1 cellular context compared by ENCODE assay signal in the genomic region with DNA sequence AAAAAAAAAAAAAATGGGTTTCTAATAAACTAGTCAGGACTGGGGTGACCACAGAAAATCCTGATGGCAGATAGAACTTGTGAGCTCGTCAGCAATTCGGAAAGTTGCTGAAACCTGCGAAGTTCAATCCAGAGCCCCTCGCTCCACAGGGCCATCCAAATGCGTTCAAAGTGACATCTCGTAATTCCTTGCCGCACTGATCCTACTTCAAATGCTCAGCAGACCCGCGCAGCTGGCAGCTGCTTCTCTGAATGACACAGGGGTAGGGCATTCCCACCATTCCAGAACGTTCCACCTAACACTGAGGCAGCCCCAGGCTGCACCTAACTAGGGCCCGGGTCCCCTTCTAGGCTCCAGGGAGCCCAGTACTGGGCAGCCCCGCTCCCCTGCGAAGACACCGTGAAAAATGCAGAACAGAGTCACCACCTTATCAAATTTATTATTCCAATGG.
TF ChIP-seq lines count a peak whose summit lies in the region.

No MANE protein-coding gene starts in this region.

TF ChIP-seq in WTC11, 78 proteins besides CTCF, POLR2A, EP300 and RAD21 (continued from another document):
- TF ChIP-seq, protein P1, sequence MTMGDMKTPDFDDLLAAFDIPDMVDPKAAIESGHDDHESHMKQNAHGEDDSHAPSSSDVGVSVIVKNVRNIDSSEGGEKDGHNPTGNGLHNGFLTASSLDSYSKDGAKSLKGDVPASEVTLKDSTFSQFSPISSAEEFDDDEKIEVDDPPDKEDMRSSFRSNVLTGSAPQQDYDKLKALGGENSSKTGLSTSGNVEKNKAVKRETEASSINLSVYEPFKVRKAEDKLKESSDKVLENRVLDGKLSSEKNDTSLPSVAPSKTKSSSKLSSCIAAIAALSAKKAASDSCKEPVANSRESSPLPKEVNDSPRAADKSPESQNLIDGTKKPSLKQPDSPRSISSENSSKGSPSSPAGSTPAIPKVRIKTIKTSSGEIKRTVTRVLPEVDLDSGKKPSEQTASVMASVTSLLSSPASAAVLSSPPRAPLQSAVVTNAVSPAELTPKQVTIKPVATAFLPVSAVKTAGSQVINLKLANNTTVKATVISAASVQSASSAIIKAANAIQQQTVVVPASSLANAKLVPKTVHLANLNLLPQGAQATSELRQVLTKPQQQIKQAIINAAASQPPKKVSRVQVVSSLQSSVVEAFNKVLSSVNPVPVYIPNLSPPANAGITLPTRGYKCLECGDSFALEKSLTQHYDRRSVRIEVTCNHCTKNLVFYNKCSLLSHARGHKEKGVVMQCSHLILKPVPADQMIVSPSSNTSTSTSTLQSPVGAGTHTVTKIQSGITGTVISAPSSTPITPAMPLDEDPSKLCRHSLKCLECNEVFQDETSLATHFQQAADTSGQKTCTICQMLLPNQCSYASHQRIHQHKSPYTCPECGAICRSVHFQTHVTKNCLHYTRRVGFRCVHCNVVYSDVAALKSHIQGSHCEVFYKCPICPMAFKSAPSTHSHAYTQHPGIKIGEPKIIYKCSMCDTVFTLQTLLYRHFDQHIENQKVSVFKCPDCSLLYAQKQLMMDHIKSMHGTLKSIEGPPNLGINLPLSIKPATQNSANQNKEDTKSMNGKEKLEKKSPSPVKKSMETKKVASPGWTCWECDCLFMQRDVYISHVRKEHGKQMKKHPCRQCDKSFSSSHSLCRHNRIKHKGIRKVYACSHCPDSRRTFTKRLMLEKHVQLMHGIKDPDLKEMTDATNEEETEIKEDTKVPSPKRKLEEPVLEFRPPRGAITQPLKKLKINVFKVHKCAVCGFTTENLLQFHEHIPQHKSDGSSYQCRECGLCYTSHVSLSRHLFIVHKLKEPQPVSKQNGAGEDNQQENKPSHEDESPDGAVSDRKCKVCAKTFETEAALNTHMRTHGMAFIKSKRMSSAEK (CRISPR knock-in tag; IDR thresholded peaks at IDR 0.05; ENCODE audit: borderline replicate concordance), result peak; percentile 76; the same call in 1 of the 2 replicates
- TF ChIP-seq SP1 (CRISPR knock-in tag; conservative IDR thresholded peaks at IDR 0.05), result no peak
- TF ChIP-seq, protein P2, sequence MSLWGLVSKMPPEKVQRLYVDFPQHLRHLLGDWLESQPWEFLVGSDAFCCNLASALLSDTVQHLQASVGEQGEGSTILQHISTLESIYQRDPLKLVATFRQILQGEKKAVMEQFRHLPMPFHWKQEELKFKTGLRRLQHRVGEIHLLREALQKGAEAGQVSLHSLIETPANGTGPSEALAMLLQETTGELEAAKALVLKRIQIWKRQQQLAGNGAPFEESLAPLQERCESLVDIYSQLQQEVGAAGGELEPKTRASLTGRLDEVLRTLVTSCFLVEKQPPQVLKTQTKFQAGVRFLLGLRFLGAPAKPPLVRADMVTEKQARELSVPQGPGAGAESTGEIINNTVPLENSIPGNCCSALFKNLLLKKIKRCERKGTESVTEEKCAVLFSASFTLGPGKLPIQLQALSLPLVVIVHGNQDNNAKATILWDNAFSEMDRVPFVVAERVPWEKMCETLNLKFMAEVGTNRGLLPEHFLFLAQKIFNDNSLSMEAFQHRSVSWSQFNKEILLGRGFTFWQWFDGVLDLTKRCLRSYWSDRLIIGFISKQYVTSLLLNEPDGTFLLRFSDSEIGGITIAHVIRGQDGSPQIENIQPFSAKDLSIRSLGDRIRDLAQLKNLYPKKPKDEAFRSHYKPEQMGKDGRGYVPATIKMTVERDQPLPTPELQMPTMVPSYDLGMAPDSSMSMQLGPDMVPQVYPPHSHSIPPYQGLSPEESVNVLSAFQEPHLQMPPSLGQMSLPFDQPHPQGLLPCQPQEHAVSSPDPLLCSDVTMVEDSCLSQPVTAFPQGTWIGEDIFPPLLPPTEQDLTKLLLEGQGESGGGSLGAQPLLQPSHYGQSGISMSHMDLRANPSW (CRISPR knock-in tag; conservative IDR thresholded peaks at IDR 0.05; ENCODE audit: low read depth), result no peak
- no peak for TF ChIP-seq ZBTB21 (CRISPR knock-in tag; IDR thresholded peaks at IDR 0.05; ENCODE audit: borderline replicate concordance)
- TF ChIP-seq, protein P3, sequence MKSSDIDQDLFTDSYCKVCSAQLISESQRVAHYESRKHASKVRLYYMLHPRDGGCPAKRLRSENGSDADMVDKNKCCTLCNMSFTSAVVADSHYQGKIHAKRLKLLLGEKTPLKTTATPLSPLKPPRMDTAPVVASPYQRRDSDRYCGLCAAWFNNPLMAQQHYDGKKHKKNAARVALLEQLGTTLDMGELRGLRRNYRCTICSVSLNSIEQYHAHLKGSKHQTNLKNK (CRISPR knock-in tag; IDR thresholded peaks at IDR 0.05), result 0 out of 2 replicates have a peak, but pooled peaks have one; percentile 20
- TF ChIP-seq CREM (CRISPR knock-in tag; IDR thresholded peaks at IDR 0.05), result no peak
- TF ChIP-seq TP53 (CRISPR knock-in tag; IDR thresholded peaks at IDR 0.05), result no peak
- TF ChIP-seq, protein P4, sequence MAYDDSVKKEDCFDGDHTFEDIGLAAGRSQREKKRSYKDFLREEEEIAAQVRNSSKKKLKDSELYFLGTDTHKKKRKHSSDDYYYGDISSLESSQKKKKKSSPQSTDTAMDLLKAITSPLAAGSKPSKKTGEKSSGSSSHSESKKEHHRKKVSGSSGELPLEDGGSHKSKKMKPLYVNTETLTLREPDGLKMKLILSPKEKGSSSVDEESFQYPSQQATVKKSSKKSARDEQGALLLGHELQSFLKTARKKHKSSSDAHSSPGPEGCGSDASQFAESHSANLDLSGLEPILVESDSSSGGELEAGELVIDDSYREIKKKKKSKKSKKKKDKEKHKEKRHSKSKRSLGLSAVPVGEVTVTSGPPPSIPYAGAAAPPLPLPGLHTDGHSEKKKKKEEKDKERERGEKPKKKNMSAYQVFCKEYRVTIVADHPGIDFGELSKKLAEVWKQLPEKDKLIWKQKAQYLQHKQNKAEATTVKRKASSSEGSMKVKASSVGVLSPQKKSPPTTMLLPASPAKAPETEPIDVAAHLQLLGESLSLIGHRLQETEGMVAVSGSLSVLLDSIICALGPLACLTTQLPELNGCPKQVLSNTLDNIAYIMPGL (CRISPR knock-in tag; IDR thresholded peaks at IDR 0.05), result no peak
- no peak for TF ChIP-seq NR2C2 (CRISPR knock-in tag; IDR thresholded peaks at IDR 0.05)
- TF ChIP-seq, protein P5, sequence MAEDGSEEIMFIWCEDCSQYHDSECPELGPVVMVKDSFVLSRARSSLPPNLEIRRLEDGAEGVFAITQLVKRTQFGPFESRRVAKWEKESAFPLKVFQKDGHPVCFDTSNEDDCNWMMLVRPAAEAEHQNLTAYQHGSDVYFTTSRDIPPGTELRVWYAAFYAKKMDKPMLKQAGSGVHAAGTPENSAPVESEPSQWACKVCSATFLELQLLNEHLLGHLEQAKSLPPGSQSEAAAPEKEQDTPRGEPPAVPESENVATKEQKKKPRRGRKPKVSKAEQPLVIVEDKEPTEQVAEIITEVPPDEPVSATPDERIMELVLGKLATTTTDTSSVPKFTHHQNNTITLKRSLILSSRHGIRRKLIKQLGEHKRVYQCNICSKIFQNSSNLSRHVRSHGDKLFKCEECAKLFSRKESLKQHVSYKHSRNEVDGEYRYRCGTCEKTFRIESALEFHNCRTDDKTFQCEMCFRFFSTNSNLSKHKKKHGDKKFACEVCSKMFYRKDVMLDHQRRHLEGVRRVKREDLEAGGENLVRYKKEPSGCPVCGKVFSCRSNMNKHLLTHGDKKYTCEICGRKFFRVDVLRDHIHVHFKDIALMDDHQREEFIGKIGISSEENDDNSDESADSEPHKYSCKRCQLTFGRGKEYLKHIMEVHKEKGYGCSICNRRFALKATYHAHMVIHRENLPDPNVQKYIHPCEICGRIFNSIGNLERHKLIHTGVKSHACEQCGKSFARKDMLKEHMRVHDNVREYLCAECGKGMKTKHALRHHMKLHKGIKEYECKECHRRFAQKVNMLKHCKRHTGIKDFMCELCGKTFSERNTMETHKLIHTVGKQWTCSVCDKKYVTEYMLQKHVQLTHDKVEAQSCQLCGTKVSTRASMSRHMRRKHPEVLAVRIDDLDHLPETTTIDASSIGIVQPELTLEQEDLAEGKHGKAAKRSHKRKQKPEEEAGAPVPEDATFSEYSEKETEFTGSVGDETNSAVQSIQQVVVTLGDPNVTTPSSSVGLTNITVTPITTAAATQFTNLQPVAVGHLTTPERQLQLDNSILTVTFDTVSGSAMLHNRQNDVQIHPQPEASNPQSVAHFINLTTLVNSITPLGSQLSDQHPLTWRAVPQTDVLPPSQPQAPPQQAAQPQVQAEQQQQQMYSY (CRISPR knock-in tag; IDR thresholded peaks at IDR 0.05), result no peak
- TF ChIP-seq NFATC4 (CRISPR knock-in tag; IDR thresholded peaks at IDR 0.05), result peak; percentile 85
- no peak for TF ChIP-seq NFE2L1 (CRISPR knock-in tag; IDR thresholded peaks at IDR 0.05)
- TF ChIP-seq, protein P6, sequence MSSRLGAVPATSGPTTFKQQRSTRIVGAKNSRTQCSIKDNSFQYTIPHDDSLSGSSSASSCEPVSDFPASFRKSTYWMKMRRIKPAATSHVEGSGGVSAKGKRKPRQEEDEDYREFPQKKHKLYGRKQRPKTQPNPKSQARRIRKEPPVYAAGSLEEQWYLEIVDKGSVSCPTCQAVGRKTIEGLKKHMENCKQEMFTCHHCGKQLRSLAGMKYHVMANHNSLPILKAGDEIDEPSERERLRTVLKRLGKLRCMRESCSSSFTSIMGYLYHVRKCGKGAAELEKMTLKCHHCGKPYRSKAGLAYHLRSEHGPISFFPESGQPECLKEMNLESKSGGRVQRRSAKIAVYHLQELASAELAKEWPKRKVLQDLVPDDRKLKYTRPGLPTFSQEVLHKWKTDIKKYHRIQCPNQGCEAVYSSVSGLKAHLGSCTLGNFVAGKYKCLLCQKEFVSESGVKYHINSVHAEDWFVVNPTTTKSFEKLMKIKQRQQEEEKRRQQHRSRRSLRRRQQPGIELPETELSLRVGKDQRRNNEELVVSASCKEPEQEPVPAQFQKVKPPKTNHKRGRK (CRISPR knock-in tag; IDR thresholded peaks at IDR 0.05; ENCODE audit: borderline replicate concordance), result no peak
- TF ChIP-seq JAZF1 (CRISPR knock-in tag; IDR thresholded peaks at IDR 0.05), result no peak
- peak; percentile 83; the same call in 1 of the 2 replicates for TF ChIP-seq ZNF671 (CRISPR knock-in tag; IDR thresholded peaks at IDR 0.05)
- TF ChIP-seq, protein P7, sequence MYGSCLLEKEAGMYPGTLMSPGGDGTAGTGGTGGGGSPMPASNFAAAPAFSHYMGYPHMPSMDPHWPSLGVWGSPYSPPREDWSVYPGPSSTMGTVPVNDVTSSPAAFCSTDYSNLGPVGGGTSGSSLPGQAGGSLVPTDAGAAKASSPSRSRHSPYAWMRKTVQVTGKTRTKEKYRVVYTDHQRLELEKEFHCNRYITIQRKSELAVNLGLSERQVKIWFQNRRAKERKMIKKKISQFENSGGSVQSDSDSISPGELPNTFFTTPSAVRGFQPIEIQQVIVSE (CRISPR knock-in tag; IDR thresholded peaks at IDR 0.05; ENCODE audit: borderline replicate concordance), result no peak
- TF ChIP-seq GTF2I (CRISPR knock-in tag; conservative IDR thresholded peaks at IDR 0.05), result no peak
- TF ChIP-seq, protein P8, sequence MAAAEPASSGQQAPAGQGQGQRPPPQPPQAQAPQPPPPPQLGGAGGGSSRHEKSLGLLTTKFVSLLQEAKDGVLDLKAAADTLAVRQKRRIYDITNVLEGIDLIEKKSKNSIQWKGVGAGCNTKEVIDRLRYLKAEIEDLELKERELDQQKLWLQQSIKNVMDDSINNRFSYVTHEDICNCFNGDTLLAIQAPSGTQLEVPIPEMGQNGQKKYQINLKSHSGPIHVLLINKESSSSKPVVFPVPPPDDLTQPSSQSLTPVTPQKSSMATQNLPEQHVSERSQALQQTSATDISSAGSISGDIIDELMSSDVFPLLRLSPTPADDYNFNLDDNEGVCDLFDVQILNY (CRISPR knock-in tag; IDR thresholded peaks at IDR 0.05), result no peak
- TF ChIP-seq FOXK1 (CRISPR knock-in tag; IDR thresholded peaks at IDR 0.05), result no peak
- TF ChIP-seq, protein P9, sequence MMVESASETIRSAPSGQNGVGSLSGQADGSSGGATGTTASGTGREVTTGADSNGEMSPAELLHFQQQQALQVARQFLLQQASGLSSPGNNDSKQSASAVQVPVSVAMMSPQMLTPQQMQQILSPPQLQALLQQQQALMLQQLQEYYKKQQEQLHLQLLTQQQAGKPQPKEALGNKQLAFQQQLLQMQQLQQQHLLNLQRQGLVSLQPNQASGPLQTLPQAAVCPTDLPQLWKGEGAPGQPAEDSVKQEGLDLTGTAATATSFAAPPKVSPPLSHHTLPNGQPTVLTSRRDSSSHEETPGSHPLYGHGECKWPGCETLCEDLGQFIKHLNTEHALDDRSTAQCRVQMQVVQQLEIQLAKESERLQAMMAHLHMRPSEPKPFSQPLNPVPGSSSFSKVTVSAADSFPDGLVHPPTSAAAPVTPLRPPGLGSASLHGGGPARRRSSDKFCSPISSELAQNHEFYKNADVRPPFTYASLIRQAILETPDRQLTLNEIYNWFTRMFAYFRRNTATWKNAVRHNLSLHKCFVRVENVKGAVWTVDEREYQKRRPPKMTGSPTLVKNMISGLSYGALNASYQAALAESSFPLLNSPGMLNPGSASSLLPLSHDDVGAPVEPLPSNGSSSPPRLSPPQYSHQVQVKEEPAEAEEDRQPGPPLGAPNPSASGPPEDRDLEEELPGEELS (CRISPR knock-in tag; IDR thresholded peaks at IDR 0.05), result no peak
- no peak for TF ChIP-seq ZNF396 (CRISPR knock-in tag; IDR thresholded peaks at IDR 0.05; ENCODE audit: borderline replicate concordance)
- TF ChIP-seq ZNF263 (CRISPR knock-in tag; IDR thresholded peaks at IDR 0.05; ENCODE audit: low read depth), result no peak
- TF ChIP-seq PRRX2 (CRISPR knock-in tag; IDR thresholded peaks at IDR 0.05), result peak; percentile 41; the same call in 1 of the 2 replicates
- peak; percentile 79; the same call in 1 of the 2 replicates for TF ChIP-seq ZNF416 (CRISPR knock-in tag; IDR thresholded peaks at IDR 0.05)
